ENCODE assay signal across 11 cellular contexts in the genomic region with DNA sequence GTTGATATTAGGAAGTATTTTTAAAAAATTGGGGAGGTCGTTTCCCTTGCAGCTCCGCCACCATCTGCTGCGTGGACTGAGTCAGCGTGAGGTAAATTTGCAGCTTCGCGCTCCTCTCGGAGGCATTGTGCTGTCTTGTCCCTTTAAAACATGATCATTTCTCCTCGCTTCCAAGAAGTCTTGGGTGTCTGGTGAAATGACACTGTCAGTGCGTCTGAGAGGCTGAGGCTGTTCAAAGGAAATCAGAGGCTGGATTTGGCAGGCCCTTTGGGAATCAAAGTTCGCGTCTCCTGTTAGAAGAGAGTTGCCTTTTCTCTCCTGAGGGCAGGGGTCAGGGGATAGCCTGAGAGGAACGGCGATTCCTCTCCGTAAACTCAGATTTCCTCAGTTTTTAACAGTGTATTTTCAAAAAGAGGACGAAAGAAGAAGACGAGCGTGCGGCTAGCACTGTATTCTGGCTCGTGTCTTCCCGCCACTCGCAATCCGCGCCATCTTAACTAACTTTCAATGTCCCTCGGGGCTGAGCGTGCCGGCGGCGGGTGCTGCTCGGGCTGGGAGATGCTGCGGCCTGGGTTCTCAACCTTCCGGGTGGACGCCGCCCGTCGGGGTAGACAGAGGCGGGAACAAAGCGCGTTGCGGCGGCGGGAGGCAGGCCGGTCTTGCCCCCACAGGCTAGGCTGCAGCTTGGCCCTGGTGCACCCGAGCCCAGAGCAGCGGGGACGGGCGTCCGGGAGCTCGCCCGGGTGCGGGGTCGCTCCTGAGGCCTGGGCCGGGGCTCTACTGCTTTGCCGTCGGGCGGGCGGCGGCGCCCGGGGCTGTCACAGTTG. TPM values are rescaled to one million over a fixed set of nuclear protein-coding genes. Genes with fewer than 3 reads are reported as not detected.
A peak's percentile ranks its signal among the peaks of the same experiment; 100 is the strongest.
DNase-seq lines count a peak whose midpoint lies in the region; ATAC-seq and TF ChIP-seq lines count a peak whose summit lies in the region.
"Had no signal": no experiment of that assay in that cellular context is flagged by ENCODE, and none has a peak within 500 bp of the region (broad histone marks: within the 10 kb centered on the region; RNA-seq: fewer than 3 reads in every experiment).

No MANE protein-coding gene starts in this region.

- intact Hi-C loops in activated CD4-positive, alpha-beta memory T cell treated with anti-CD3 and anti-CD28 coated beads for 36 hours (cut with micrococcal nuclease) = loop anchor here (2.0 to 10.0 kb wide), 2 partner anchors 13 to 697 kb away; no protein-coding TSS in a partner anchor

- H3K9me3 Mint-ChIP-seq in activated CD4-positive, alpha-beta memory T cell treated with anti-CD3 and anti-CD28 coated beads for 36 hours = no peaks in the 10 kb centered on the region

- H3K4me3 Mint-ChIP-seq in activated CD4-positive, alpha-beta memory T cell treated with anti-CD3 and anti-CD28 coated beads for 36 hours = peak overlapping the region; percentile 48

- TF ChIP-seq CTCF in fibroblast of lung (conservative IDR thresholded peaks at IDR 0.05 in 1 of 2, IDR thresholded peaks at IDR 0.05 in 1 of 2; ENCODE audit: low read depth in 1 of 2, low read length in 2 of 2) (no peak), parathyroid adenoma (IDR thresholded peaks at IDR 0.05) (no peak)

- H3K4me2 ChIP-seq in fibroblast of lung (ENCODE audit: extremely low read depth, insufficient read depth, low read length) = peak overlapping the region; percentile 15
- no peak overlapping the region for H3K4me2 ChIP-seq in parathyroid adenoma (ENCODE audit: low read length)

- DNase-seq in ELF-1 (ENCODE audit: low read depth, low spot score) (peak; percentile 46), fibroblast of lung (ENCODE audit: low read depth in 2 of 2) (peak in 1 of 2 donors; percentile 20), NCI-H526 (lab: John Stamatoyannopoulos, UW) (no peak), NCI-H1930 (lab: John Stamatoyannopoulos, UW) (no peak)
- DNase-seq in activated CD4-positive, alpha-beta memory T cell treated with anti-CD3 and anti-CD28 coated beads for 36 hours = no peak
- DNase-seq: DMS79 treated with DMSO at 0.1 percent for 48 hours, MV-4-11, uterus had no signal

- H3K4me1 ChIP-seq in fibroblast of lung (ENCODE audit: control insufficient read depth, extremely low read depth, insufficient read depth, low read length) = no peaks in the 10 kb centered on the region
- no peaks in the 10 kb centered on the region for H3K4me1 ChIP-seq in parathyroid adenoma

- H3K27ac ChIP-seq in fibroblast of lung (ENCODE audit: insufficient read depth, low read length) (no peak overlapping the region), parathyroid adenoma (no peak overlapping the region)
- H3K27ac ChIP-seq: uterus had no signal

- H3K4me3 ChIP-seq in fibroblast of lung (replicated peaks in 1 of 4; ENCODE audit: control extremely low read depth in 1 of 4, insufficient read depth in 1 of 4, low read depth in 3 of 4, low read length in 4 of 4) (peak overlapping the region in 3 of 4 experiments; percentile 10 to 41 (median 12)), parathyroid adenoma (ENCODE audit: low read depth, low read length) (no peak overlapping the region)
- H3K4me3 ChIP-seq: uterus had no signal

- CTCF ChIA-PET in activated CD4-positive, alpha-beta memory T cell treated with anti-CD3 and anti-CD28 coated beads for 36 hours (lab: Charles Lee) = interaction anchor here (0.7 kb wide), 1 partner anchor 11 kb away, joined by 3 read pairs; a partner anchor contains a TSS

- peaks cover 4% of the 10 kb centered on the region for H3K36me3 Mint-ChIP-seq in activated CD4-positive, alpha-beta memory T cell treated with anti-CD3 and anti-CD28 coated beads for 36 hours

- H3K9ac ChIP-seq in fibroblast of lung (ENCODE audit: insufficient read depth, low read length) (no peak overlapping the region), parathyroid adenoma (no peak overlapping the region)

- H3K9me3 ChIP-seq in fibroblast of lung (ENCODE audit: control insufficient read depth, insufficient read depth, low read depth, low read length) (no peaks in the 10 kb centered on the region), parathyroid adenoma (ENCODE audit: control insufficient read depth, low read length) (no peaks in the 10 kb centered on the region)
- H3K9me3 ChIP-seq: uterus had no signal

- H3K36me3 ChIP-seq in fibroblast of lung (ENCODE audit: control insufficient read depth, insufficient read depth, low read length) = no peaks in the 10 kb centered on the region
- no peaks in the 10 kb centered on the region for H3K36me3 ChIP-seq in parathyroid adenoma (ENCODE audit: control insufficient read depth, insufficient read depth, low read length)
- H3K36me3 ChIP-seq: uterus had no signal

- POLR2A ChIA-PET in activated CD4-positive, alpha-beta memory T cell treated with anti-CD3 and anti-CD28 coated beads for 36 hours (lab: Charles Lee) = no interaction called here

- peaks cover 56% of the 10 kb centered on the region for H3K27me3 ChIP-seq in fibroblast of lung (ENCODE audit: control insufficient read depth, insufficient read depth, low read length)
- peaks cover 36% of the 10 kb centered on the region for H3K27me3 ChIP-seq in parathyroid adenoma (ENCODE audit: control insufficient read depth, insufficient read depth, low read length)

- H3K27ac Mint-ChIP-seq in activated CD4-positive, alpha-beta memory T cell treated with anti-CD3 and anti-CD28 coated beads for 36 hours = no peak overlapping the region

- peaks cover 27% of the 10 kb centered on the region for H3K4me1 Mint-ChIP-seq in activated CD4-positive, alpha-beta memory T cell treated with anti-CD3 and anti-CD28 coated beads for 36 hours (ENCODE audit: low read depth)

- H3K79me2 ChIP-seq in fibroblast of lung (ENCODE audit: control insufficient read depth, insufficient read depth, low read length) (no peaks in the 10 kb centered on the region), parathyroid adenoma (no peaks in the 10 kb centered on the region)

- peak overlapping the region; percentile 11 for H2AFZ ChIP-seq in fibroblast of lung (ENCODE audit: low read length)
- peak overlapping the region; percentile 21 for H2AFZ ChIP-seq in parathyroid adenoma

- ATAC-seq in GM21360 (IDR thresholded peaks at IDR 0.05; ENCODE audit: unreplicated experiment) (no peak), GM21723 (IDR thresholded peaks at IDR 0.05; ENCODE audit: unreplicated experiment) (no peak)

- H4K20me1 ChIP-seq in fibroblast of lung (ENCODE audit: control insufficient read depth, extremely low read depth, insufficient read depth, low read length) = peaks cover 2% of the 10 kb centered on the region

- peaks cover 58% of the 10 kb centered on the region for H3K27me3 Mint-ChIP-seq in activated CD4-positive, alpha-beta memory T cell treated with anti-CD3 and anti-CD28 coated beads for 36 hours

RNA-seq across cellular contexts. Expression of a gene that starts 11.5 kb away (rescaled TPM):
- not detected for total RNA-seq in activated CD4-positive, alpha-beta memory T cell treated with anti-CD3 and anti-CD28 coated beads for 36 hours
- not detected in 2 replicates for total RNA-seq in fibroblast of lung
- 0.01 TPM in 1 of 2 replicates, not detected in the other for polyA plus RNA-seq in fibroblast of lung
- not detected in 2 replicates for polyA plus RNA-seq in fibroblast of lung (2012)
- not detected in 2 replicates for polyA minus RNA-seq in fibroblast of lung (ENCODE audit: low replicate concordance)
- total RNA-seq: uterus had no signal
